In the genomic region with DNA sequence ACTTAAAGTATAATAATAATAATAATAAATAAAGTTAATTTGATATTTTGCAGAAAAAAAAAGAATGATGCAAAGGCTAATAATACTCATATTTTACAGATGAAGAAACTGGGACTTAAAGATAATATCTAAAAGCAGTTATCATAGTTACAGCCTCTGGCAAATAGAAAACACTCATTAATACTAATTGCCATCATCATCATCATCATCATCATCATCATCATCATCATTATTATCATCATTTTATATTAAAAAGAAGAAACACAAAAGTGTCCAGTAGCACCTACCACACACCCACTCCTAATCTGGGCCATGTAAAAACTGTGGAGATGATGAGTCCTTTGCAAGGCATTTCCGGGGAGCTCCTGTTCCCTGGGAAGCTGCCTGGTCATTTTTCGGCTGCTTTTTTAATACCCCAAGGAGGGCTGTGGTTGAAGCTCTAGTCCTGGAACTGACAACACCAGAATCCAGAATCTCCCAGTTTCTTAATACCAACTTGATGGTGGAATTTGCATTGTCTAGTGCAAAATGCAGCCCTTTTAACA, we compare ENCODE assay signal across 22 cellular contexts.
"Had no signal": no experiment of that assay in that cellular context is flagged by ENCODE, and none has a peak within 500 bp of the region (broad histone marks: within the 10 kb centered on the region; RNA-seq: fewer than 3 reads in every experiment).

No MANE protein-coding gene starts in this region.

- DNase-seq: activated CD4-positive, alpha-beta memory T cell treated with anti-CD3 and anti-CD28 coated beads for 36 hours; activated CD4-positive, alpha-beta T cell treated with anti-CD3 and anti-CD28 coated beads for 4 hours; activated CD8-positive, alpha-beta memory T cell treated with anti-CD3 and anti-CD28 coated beads, Interleukin-2, amount 50 U/mL, for 4 hours; activated effector memory CD4-positive, alpha-beta T cell treated with anti-CD3 and anti-CD28 coated beads, Interleukin-2, amount 50 U/mL, for 16 hours; activated naive CD4-positive, alpha-beta T cell treated with anti-CD3 and anti-CD28 coated beads for 36 hours; activated naive CD8-positive, alpha-beta T cell treated with anti-CD3 and anti-CD28 coated beads for 36 hours; activated T-cell treated with anti-CD3 and anti-CD28 coated beads, Interleukin-2, amount 50 U/mL, for 1 hour; adrenal gland; caudate nucleus; cortex of kidney; effector memory CD8-positive, alpha-beta T cell; head of caudate nucleus; hypothalamus; immature natural killer cell; kidney; left colon; mammary epithelial cell; posterior cingulate gyrus; right cardiac atrium; spleen; stimulated activated naive CD4-positive, alpha-beta T cell had no signal

- ATAC-seq: effector memory CD8-positive, alpha-beta T cell; gastroesophageal sphincter; left colon; right cardiac atrium had no signal
